11 cellular contexts compared by ENCODE assay signal in genomic region chr13:99983401-99984133, GRCh38. TPM values are rescaled to one million over a fixed set of nuclear protein-coding genes. Genes with fewer than 3 reads are reported as not detected.
A peak's percentile ranks its signal among the peaks of the same experiment; 100 is the strongest.
DNase-seq lines count a peak whose midpoint lies in the region; ATAC-seq, FAIRE-seq and TF ChIP-seq lines count a peak whose summit lies in the region.
"Had no signal": no experiment of that assay in that cellular context is flagged by ENCODE, and none has a peak within 500 bp of the region (broad histone marks: within the 10 kb centered on the region; RNA-seq: fewer than 3 reads in every experiment).

No MANE protein-coding gene starts in this region.

- peaks cover 7% of the 10 kb centered on the region; the same call in 2 of the 3 replicates for H3K4me1 ChIP-seq in A549

- ATAC-seq in A549 (no peak), HG03280 (IDR thresholded peaks at IDR 0.05; ENCODE audit: unreplicated experiment) (no peak)
- ATAC-seq: left cardiac atrium had no signal

- peaks cover 17% of the 10 kb centered on the region for H3K9me3 Mint-ChIP-seq in glutamatergic neuron (ENCODE audit: unreplicated experiment)

- TF ChIP-seq EP300 in A549 (IDR thresholded peaks at IDR 0.05): no peak

- peak overlapping the region; percentile 92 for H3K4me3 ChIP-seq in A549

- CTCF ChIA-PET in A549 (lab: Yijun Ruan, JAX): interaction anchor here (0.9 to 1.8 kb wide), 4 partner anchors 9 to 531 kb away, joined by 3 to 6 read pairs (median 4); no protein-coding TSS in a partner anchor

- H3K27ac ChIP-seq in A549: peak overlapping the region; percentile 84 to 97

- WGBS in A549 (ENCODE audit: missing lambda C conversion rate): 5% methylated on average over 30 of the region's 40 CpGs

- peaks cover 18% of the 10 kb centered on the region for H3K4me1 Mint-ChIP-seq in glutamatergic neuron (ENCODE audit: low read depth, unreplicated experiment)

- no peak for FAIRE-seq in A549 (lab: Jason Lieb, UNC)

- POLR2A ChIA-PET in A549 (lab: Yijun Ruan, JAX): interaction anchor here (1.0 to 4.6 kb wide), 2 partner anchors 13 kb away, joined by 4 to 79 read pairs; partner anchors contain the start of gene ZIC5

- H3K27ac Mint-ChIP-seq in glutamatergic neuron (ENCODE audit: unreplicated experiment): peak overlapping the region; percentile 75

- peak overlapping the region; percentile 93 for H3K4me3 Mint-ChIP-seq in glutamatergic neuron (ENCODE audit: unreplicated experiment)

- no peaks in the 10 kb centered on the region for H3K9me3 ChIP-seq in A549

- no peaks in the 10 kb centered on the region for H3K36me3 Mint-ChIP-seq in glutamatergic neuron (ENCODE audit: unreplicated experiment)

- no peak for TF ChIP-seq RAD21 in A549 (conservative IDR thresholded peaks at IDR 0.05 in 1 of 2, IDR thresholded peaks at IDR 0.05 in 1 of 2)

- peaks cover 46% of the 10 kb centered on the region for H3K27me3 Mint-ChIP-seq in glutamatergic neuron (ENCODE audit: unreplicated experiment)

- DNase-seq in A549 (ENCODE audit: low read depth in 1 of 2, low spot score in 1 of 2) (no peak), Daoy (ENCODE audit: low read depth) (peak; percentile 66), SW480 (ENCODE audit: low spot score) (peak; percentile 23), glutamatergic neuron (peak; percentile 34), NCI-H1436 treated with DMSO at 0.1 percent for 48 hours (lab: John Stamatoyannopoulos, UW) (no peak), NK-92 (lab: John Stamatoyannopoulos, UW; ENCODE audit: unreplicated experiment) (no peak), 8988T (no peak)
- DNase-seq: cortex of kidney, GDM1, left cardiac atrium had no signal

- TF ChIP-seq CTCF in A549 (IDR thresholded peaks at IDR 0.05): no peak
- TF ChIP-seq CTCF in glutamatergic neuron (IDR thresholded peaks at IDR 0.05; ENCODE audit: partially characterized antibody, unreplicated experiment): no peak

- H3K4me2 ChIP-seq in A549: peak overlapping the region; percentile 92

- TF ChIP-seq POLR2A in A549 (IDR thresholded peaks at IDR 0.05; ENCODE audit: low read length): no peak

TF ChIP-seq in A549, 52 proteins besides CTCF, POLR2A, EP300 and RAD21:
- TF ChIP-seq HOXA7 (CRISPR knock-in tag; IDR thresholded peaks at IDR 0.05) (no peak), FOSB (CRISPR knock-in tag; IDR thresholded peaks at IDR 0.05) (no peak), GATA3 (IDR thresholded peaks at IDR 0.05; ENCODE audit: borderline replicate concordance) (no peak), E2F6 (IDR thresholded peaks at IDR 0.05; ENCODE audit: borderline replicate concordance, low read depth) (no peak), POLR2AphosphoS2 (conservative IDR thresholded peaks at IDR 0.05; ENCODE audit: low read length) (no peak), SREBF2 (IDR thresholded peaks at IDR 0.05) (no peak), SMC3 (IDR thresholded peaks at IDR 0.05) (no peak), ELK1 (IDR thresholded peaks at IDR 0.05; ENCODE audit: low read depth, low read length) (no peak), ATOH8 (CRISPR knock-in tag; IDR thresholded peaks at IDR 0.05; ENCODE audit: low read depth) (no peak), MAFK (IDR thresholded peaks at IDR 0.05; ENCODE audit: partially characterized antibody) (no peak), MYC (IDR thresholded peaks at IDR 0.05; ENCODE audit: borderline replicate concordance, low read length) (no peak), PBX3 (IDR thresholded peaks at IDR 0.05) (no peak), HES2 (IDR thresholded peaks at IDR 0.05) (no peak), TP53 (CRISPR knock-in tag; IDR thresholded peaks at IDR 0.05) (no peak), HDAC2 (IDR thresholded peaks at IDR 0.05) (no peak), ZC3H11A (IDR thresholded peaks at IDR 0.05) (no peak), CHD4 (IDR thresholded peaks at IDR 0.05; ENCODE audit: borderline replicate concordance) (no peak)
TF ChIP-seq in A549: peak in this region for 0.

RNA-seq across cellular contexts. Expression of gene ZIC2, which starts 2.0 kb away (rescaled TPM):
- polyA plus RNA-seq in A549 (2011; rRNA removed): 2.1 and 3.0 TPM in 2 replicates
- 3.6 and 5.0 TPM in 2 replicates for polyA plus RNA-seq in A549 (2012; cell fraction: cytosol; rRNA removed)
- polyA plus RNA-seq in A549 (2012; cell fraction: nucleus; rRNA removed): 6.7 and 9.0 TPM in 2 replicates
- 7.9 to 10.3 TPM (median 9.2 TPM) in 3 replicates for polyA plus RNA-seq in A549 (2017; fragmentation: RNase III; extraction: RNeasy Plus Mini Kit Qiagen cat#74134 plus additional on column Dnase treatment)
- polyA minus RNA-seq in A549 (2011; rRNA and poly(A)+ RNA removed): 2.6 and 4.0 TPM in 2 replicates
- total RNA-seq in Daoy (2014; rRNA removed; shearing (Covaris generic)): 1.7 and 10.9 TPM in 2 replicates
- 21.9 TPM for total RNA-seq in glutamatergic neuron (ENCODE audit: unreplicated experiment)
- total RNA-seq: left cardiac atrium had no signal

RNA-seq across cellular contexts. Expression of gene ZIC5, which starts 12.0 kb away (rescaled TPM):
- polyA plus RNA-seq in A549 (2011; rRNA removed) (2.8 and 3.0 TPM in 2 replicates), A549 (2017; fragmentation: RNase III; extraction: RNeasy Plus Mini Kit Qiagen cat#74134 plus additional on column Dnase treatment) (2.8 to 3.1 TPM (median 3.1 TPM) in 3 replicates)
- polyA plus RNA-seq in A549 (2012; cell fraction: cytosol; rRNA removed): 1.3 and 1.6 TPM in 2 replicates
- polyA plus RNA-seq in A549 (2012; cell fraction: nucleus; rRNA removed): 1.7 and 1.8 TPM in 2 replicates
- 1.9 and 2.4 TPM in 2 replicates for polyA minus RNA-seq in A549 (2011; rRNA and poly(A)+ RNA removed)
- 2.4 and 2.5 TPM in 2 replicates for total RNA-seq in Daoy (2014; rRNA removed; shearing (Covaris generic))
- total RNA-seq in glutamatergic neuron (ENCODE audit: unreplicated experiment): 0.47 TPM
- total RNA-seq: left cardiac atrium had no signal

Comparison
In these comparisons a context has a peak if more than half of its experiments do, and no peak if none do; other contexts are left out.
1. DNase-seq: peak in Daoy (single experiment), SW480 (single experiment) and glutamatergic neuron (single experiment); none in A549 (0 of 2), NCI-H1436 treated with DMSO at 0.1 percent for 48 hours (single experiment), NK-92 (single experiment) and 8988T (single experiment).